11 cellular contexts compared by ENCODE assay signal in genomic region chr4:48451656-48452055, GRCh38. TPM values are rescaled to one million over a fixed set of nuclear protein-coding genes. Genes with fewer than 3 reads are reported as not detected.
A peak's percentile ranks its signal among the peaks of the same experiment; 100 is the strongest.
DNase-seq lines count a peak whose midpoint lies in the region; ATAC-seq, FAIRE-seq and TF ChIP-seq lines count a peak whose summit lies in the region.
"Not testable (repeated sequence)": the region's sequence is repeated elsewhere in the genome, so short reads cannot be mapped to it uniquely, and the experiment has no call there.
"Had no signal": no experiment of that assay in that cellular context is flagged by ENCODE, and none has a peak within 500 bp of the region (broad histone marks: within the 10 kb centered on the region; RNA-seq: fewer than 3 reads in every experiment).

No MANE protein-coding gene starts in this region.

- peak; percentile 57 for ATAC-seq in GM18861 (IDR thresholded peaks at IDR 0.05; ENCODE audit: unreplicated experiment)
- peak; percentile 60 for ATAC-seq in HG02981 (IDR thresholded peaks at IDR 0.05; ENCODE audit: unreplicated experiment)
- not testable (repeated sequence) for ATAC-seq in GM12878, HepG2

- not testable (repeated sequence) for FAIRE-seq in GM12878 (lab: Jason Lieb, UNC)
- peak; percentile 8 for FAIRE-seq in HepG2 (lab: Jason Lieb, UNC)

- in situ Hi-C loops in GM12878 (cut with MboI); HepG2 (cut with HindIII; ENCODE audit: extremely low pct_ligation_motif_present, low pct_unique_long_range_greater_than_20kb): not testable (repeated sequence)

- BruUV-seq in GM12878 (replicated peaks; lab: Mats Ljungman, UMichigan); HepG2 (replicated peaks; lab: Mats Ljungman, UMichigan): not testable (repeated sequence)

- H4K20me1 ChIP-seq in GM12878 (ENCODE audit: control insufficient read depth, insufficient read depth); HepG2 (ENCODE audit: insufficient read depth, low read length): not testable (repeated sequence)

- H3K4me2 ChIP-seq in GM12878 (ENCODE audit: control insufficient read depth, insufficient read depth); HepG2 (ENCODE audit: low read depth, low read length): not testable (repeated sequence)

- SMC1A ChIA-PET in GM12878 (lab: Charles Lee; ENCODE audit: uncharacterized antibody, unreplicated experiment), result interaction anchor here (1.0 kb wide), 1 partner anchor 12 kb away, joined by 3 read pairs; no protein-coding TSS in a partner anchor

- H3K27me3 ChIP-seq in GM12878 (replicated peaks in 1 of 2; ENCODE audit: control insufficient read depth in 2 of 2, insufficient read depth in 2 of 2, low read length in 1 of 2); HepG2 (ENCODE audit: control insufficient read depth in 1 of 2, insufficient read depth in 2 of 2, low read length in 2 of 2): not testable (repeated sequence)

- TF ChIP-seq CTCF in GM12878 (IDR thresholded peaks at IDR 0.05 in 2 of 3, conservative IDR thresholded peaks at IDR 0.05 in 1 of 3; ENCODE audit: control insufficient read depth in 2 of 3, extremely low read depth in 1 of 3, insufficient read depth in 1 of 3, low read depth in 3 of 3, low read length in 3 of 3); HepG2 (CRISPR knock-in tag; IDR thresholded peaks at IDR 0.05): not testable (repeated sequence)

- not testable (repeated sequence) for H3K9ac ChIP-seq in GM12878 (ENCODE audit: control insufficient read depth, insufficient read depth, low read length); HepG2 (ENCODE audit: insufficient read depth, low read depth, low read length)

- H3K36me3 ChIP-seq in GM12878 (ENCODE audit: control insufficient read depth in 2 of 2, insufficient read depth in 2 of 2, low read length in 1 of 2); HepG2 (replicated peaks in 1 of 2; ENCODE audit: control insufficient read depth in 1 of 2, insufficient read depth in 2 of 2, low read length in 2 of 2): not testable (repeated sequence)

- 15% methylated on average over 3 of the region's 3 CpGs for WGBS in GM12878 (ENCODE audit: insufficient coverage, insufficient replicate concordance, low lambda C conversion rate, missing lambda C conversion rate)
- WGBS in HepG2 (ENCODE audit: low lambda C conversion rate), result 16% methylated on average over 3 of the region's 3 CpGs

- not testable (repeated sequence) for H3K27ac ChIP-seq in GM12878 (ENCODE audit: control insufficient read depth, insufficient read depth); HepG2 (ENCODE audit: extremely low read length, insufficient read depth, low read length)

- not testable (repeated sequence) for TF ChIP-seq POLR2A in GM12878 (IDR thresholded peaks at IDR 0.05; ENCODE audit: low read depth, low read length); HepG2 (IDR thresholded peaks at IDR 0.05; ENCODE audit: insufficient read depth in 1 of 2, low read depth in 2 of 2, low read length in 2 of 2)

- intact Hi-C loops in GM12878 (cut with micrococcal nuclease; ENCODE audit: unreplicated experiment); HepG2 (cut with micrococcal nuclease; ENCODE audit: unreplicated experiment): not testable (repeated sequence)

- TF ChIP-seq EP300 in GM12878 (IDR thresholded peaks at IDR 0.05; ENCODE audit: borderline replicate concordance in 1 of 2, control insufficient read depth in 1 of 2, low read depth in 2 of 2, low read length in 2 of 2); HepG2 (IDR thresholded peaks at IDR 0.05; ENCODE audit: low read depth in 2 of 2, low read length in 2 of 2); HepG2 (CRISPR knock-in tag; IDR thresholded peaks at IDR 0.05; ENCODE audit: borderline replicate concordance): not testable (repeated sequence)

- POLR2A ChIA-PET in GM12878 (lab: Charles Lee); HepG2 (lab: Yijun Ruan, JAX): not testable (repeated sequence)

- TF ChIP-seq RAD21 in GM12878 (IDR thresholded peaks at IDR 0.05; ENCODE audit: insufficient read depth, low read depth, low read length); HepG2 (CRISPR knock-in tag; IDR thresholded peaks at IDR 0.05): not testable (repeated sequence)

- DNase-seq in GM12878 (ENCODE audit: low read depth, low spot score); HepG2 (ENCODE audit: low spot score): not testable (repeated sequence)

- not testable (repeated sequence) for H2AFZ ChIP-seq in GM12878 (ENCODE audit: control insufficient read depth, low read depth, low read length); HepG2 (ENCODE audit: low read length)

- RAD21 ChIA-PET in GM12878 (lab: Charles Lee; ENCODE audit: unreplicated experiment), result not testable (repeated sequence)

- H3K79me2 ChIP-seq in GM12878 (ENCODE audit: control insufficient read depth, insufficient read depth, low read length); HepG2 (ENCODE audit: insufficient read depth, low read length): not testable (repeated sequence)

- H3K4me1 ChIP-seq in GM12878 (ENCODE audit: control insufficient read depth, insufficient read depth, low read length); HepG2 (ENCODE audit: insufficient read depth, low read length): not testable (repeated sequence)

- H3K4me3 ChIP-seq in GM12878; HepG2 (replicated peaks in 1 of 3; ENCODE audit: insufficient read depth in 1 of 3, low read depth in 2 of 3, low read length in 3 of 3): not testable (repeated sequence)

- not testable (repeated sequence) for H3K9me3 ChIP-seq in GM12878 (replicated peaks; ENCODE audit: control insufficient read depth, insufficient read depth, low read length); HepG2 (ENCODE audit: low read length)

- CTCF ChIA-PET in GM12878 (lab: Yijun Ruan, JAX); HepG2 (lab: Yijun Ruan, JAX; ENCODE audit: low intra/inter-chr PET ratio, low total read pairs): not testable (repeated sequence)

RNA-seq across cellular contexts. Expression of gene SLC10A4, which starts 31.5 kb away (rescaled TPM):
- total RNA-seq in GM12878 (2013; cell fraction: nucleolus; rRNA removed), result 0.37 and 0.42 TPM in 2 replicates
- not detected in 2 replicates for total RNA-seq in GM12878 (2014; rRNA removed)
- total RNA-seq in GM12878 (2014; rRNA removed; fragmentation: Illumina TruSeq; extraction: Trizol), result not detected in 2 replicates
- total RNA-seq in GM12878 (2021), result not detected in 2 replicates
- not detected for polyA plus RNA-seq in GM12878 (2011; ENCODE audit: low read depth)
- polyA plus RNA-seq in GM12878 (2011; rRNA removed), result 0.12 TPM in 2 replicates
- polyA plus RNA-seq in GM12878 (2011; cell fraction: cytosol; rRNA removed), result not detected in 2 replicates
- 0.19 and 0.45 TPM in 2 replicates for polyA plus RNA-seq in GM12878 (2011; cell fraction: nucleus; rRNA removed)
- not detected in 2 replicates for polyA plus RNA-seq in GM12878 (2012)
- polyA plus RNA-seq in GM12878 (2014; fragmentation: Illumina TruSeq; extraction: Trizol), result not detected in 2 replicates
- polyA plus RNA-seq in GM12878 (2014; fragmentation: Nextera tagmentation; extraction: Ambion mirVana), result not detected
- polyA plus RNA-seq in GM12878 (2014; rRNA removed), result not detected in 2 replicates
- not detected for polyA plus RNA-seq in GM12878 (2016; fragmentation: Nextera tagmentation; extraction: Ambion mirVana)
- polyA minus RNA-seq in GM12878 (2011; rRNA and poly(A)+ RNA removed), result 0.26 TPM in 1 of 2 replicates, not detected in the other
- not detected in 2 replicates for polyA minus RNA-seq in GM12878 (2011; cell fraction: cytosol; rRNA and poly(A)+ RNA removed)
- polyA minus RNA-seq in GM12878 (2011; cell fraction: nucleus; rRNA and poly(A)+ RNA removed), result 0.29 TPM in 1 of 2 replicates, not detected in the other
- 0.07 TPM in 1 of 2 replicates, not detected in the other for total RNA-seq in HepG2 (2016; rRNA removed; fragmentation: Illumina TruSeq; extraction: Trizol)
- not detected in 2 replicates for total RNA-seq in HepG2 (2016; cell fraction: cytosol; rRNA removed; fragmentation: Illumina TruSeq; extraction: Trizol; ENCODE audit: low read depth)
- total RNA-seq in HepG2 (2016; cell fraction: insoluble cytoplasmic fraction; rRNA removed; fragmentation: Illumina TruSeq; extraction: Trizol), result not detected in 2 replicates
- not detected in 2 replicates for total RNA-seq in HepG2 (2016; cell fraction: membrane; rRNA removed; fragmentation: Illumina TruSeq; extraction: Trizol)
- 0.22 TPM in 1 of 2 replicates, not detected in the other for total RNA-seq in HepG2 (2016; cell fraction: nucleus; rRNA removed; fragmentation: Illumina TruSeq; extraction: Trizol)
- 0.04 TPM in 1 of 2 replicates, not detected in the other for polyA plus RNA-seq in HepG2 (2011; rRNA removed)
- polyA plus RNA-seq in HepG2 (2011; cell fraction: cytosol; rRNA removed), result 0.04 TPM in 1 of 2 replicates, not detected in the other
- polyA plus RNA-seq in HepG2 (2011; cell fraction: nucleus; rRNA removed), result 0.21 and 0.37 TPM in 2 replicates
- not detected in 2 replicates for polyA plus RNA-seq in HepG2 (2012)
- polyA plus RNA-seq in HepG2 (2016; cell fraction: cytosol; fragmentation: Illumina TruSeq; extraction: Trizol; ENCODE audit: low read depth), result not detected in 2 replicates
- not detected in 2 replicates for polyA plus RNA-seq in HepG2 (2016; cell fraction: insoluble cytoplasmic fraction; fragmentation: Illumina TruSeq; extraction: Trizol; ENCODE audit: low read depth)
- polyA plus RNA-seq in HepG2 (2016; cell fraction: membrane; fragmentation: Illumina TruSeq; extraction: Trizol; ENCODE audit: low read depth), result not detected in 2 replicates
- polyA plus RNA-seq in HepG2 (2016; cell fraction: nucleus; fragmentation: Illumina TruSeq; extraction: Trizol; ENCODE audit: insufficient read depth, low read depth), result 0.34 TPM in 1 of 2 replicates, not detected in the other
- polyA minus RNA-seq in HepG2 (2011; rRNA and poly(A)+ RNA removed; ENCODE audit: low replicate concordance), result not detected in 2 replicates
- polyA minus RNA-seq in HepG2 (2011; cell fraction: cytosol; rRNA and poly(A)+ RNA removed), result not detected in 2 replicates
- polyA minus RNA-seq in HepG2 (2011; cell fraction: nucleus; rRNA and poly(A)+ RNA removed), result 0.26 TPM in 1 of 2 replicates, not detected in the other
- total RNA-seq: CD4-positive, CD25-positive, alpha-beta regulatory T cell; CD8-positive, alpha-beta memory T cell; G401 had no signal
- polyA plus RNA-seq: AG04450; CD14-positive monocyte; CD4-positive, alpha-beta memory T cell; CD4-positive, CD25-positive, alpha-beta regulatory T cell; CD8-positive, alpha-beta memory T cell had no signal

RNA-seq across cellular contexts. Expression of gene ZAR1, which starts 38.4 kb away (rescaled TPM):
- total RNA-seq in GM12878 (2013; cell fraction: nucleolus; rRNA removed), result not detected in 2 replicates
- total RNA-seq in GM12878 (2014; rRNA removed), result not detected in 2 replicates
- total RNA-seq in GM12878 (2014; rRNA removed; fragmentation: Illumina TruSeq; extraction: Trizol), result not detected in 2 replicates
- not detected in 2 replicates for total RNA-seq in GM12878 (2021)
- not detected for polyA plus RNA-seq in GM12878 (2011; ENCODE audit: low read depth)
- not detected in 2 replicates for polyA plus RNA-seq in GM12878 (2011; rRNA removed)
- polyA plus RNA-seq in GM12878 (2011; cell fraction: cytosol; rRNA removed), result not detected in 2 replicates
- polyA plus RNA-seq in GM12878 (2011; cell fraction: nucleus; rRNA removed), result not detected in 2 replicates
- polyA plus RNA-seq in GM12878 (2012), result not detected in 2 replicates
- not detected in 2 replicates for polyA plus RNA-seq in GM12878 (2014; fragmentation: Illumina TruSeq; extraction: Trizol)
- polyA plus RNA-seq in GM12878 (2014; fragmentation: Nextera tagmentation; extraction: Ambion mirVana), result not detected
- polyA plus RNA-seq in GM12878 (2014; rRNA removed), result not detected in 2 replicates
- not detected for polyA plus RNA-seq in GM12878 (2016; fragmentation: Nextera tagmentation; extraction: Ambion mirVana)
- not detected in 2 replicates for polyA minus RNA-seq in GM12878 (2011; rRNA and poly(A)+ RNA removed)
- not detected in 2 replicates for polyA minus RNA-seq in GM12878 (2011; cell fraction: cytosol; rRNA and poly(A)+ RNA removed)
- not detected in 2 replicates for polyA minus RNA-seq in GM12878 (2011; cell fraction: nucleus; rRNA and poly(A)+ RNA removed)
- total RNA-seq in HepG2 (2016; rRNA removed; fragmentation: Illumina TruSeq; extraction: Trizol), result not detected in 2 replicates
- not detected in 2 replicates for total RNA-seq in HepG2 (2016; cell fraction: cytosol; rRNA removed; fragmentation: Illumina TruSeq; extraction: Trizol; ENCODE audit: low read depth)
- not detected in 2 replicates for total RNA-seq in HepG2 (2016; cell fraction: insoluble cytoplasmic fraction; rRNA removed; fragmentation: Illumina TruSeq; extraction: Trizol)
- not detected in 2 replicates for total RNA-seq in HepG2 (2016; cell fraction: membrane; rRNA removed; fragmentation: Illumina TruSeq; extraction: Trizol)
- not detected in 2 replicates for total RNA-seq in HepG2 (2016; cell fraction: nucleus; rRNA removed; fragmentation: Illumina TruSeq; extraction: Trizol)
- polyA plus RNA-seq in HepG2 (2011; rRNA removed), result not detected in 2 replicates
- polyA plus RNA-seq in HepG2 (2011; cell fraction: cytosol; rRNA removed), result not detected in 2 replicates
- polyA plus RNA-seq in HepG2 (2011; cell fraction: nucleus; rRNA removed), result not detected in 2 replicates
- not detected in 2 replicates for polyA plus RNA-seq in HepG2 (2012)
- polyA plus RNA-seq in HepG2 (2016; cell fraction: cytosol; fragmentation: Illumina TruSeq; extraction: Trizol; ENCODE audit: low read depth), result not detected in 2 replicates
- not detected in 2 replicates for polyA plus RNA-seq in HepG2 (2016; cell fraction: insoluble cytoplasmic fraction; fragmentation: Illumina TruSeq; extraction: Trizol; ENCODE audit: low read depth)
- not detected in 2 replicates for polyA plus RNA-seq in HepG2 (2016; cell fraction: membrane; fragmentation: Illumina TruSeq; extraction: Trizol; ENCODE audit: low read depth)
- polyA plus RNA-seq in HepG2 (2016; cell fraction: nucleus; fragmentation: Illumina TruSeq; extraction: Trizol; ENCODE audit: insufficient read depth, low read depth), result not detected in 2 replicates
- polyA minus RNA-seq in HepG2 (2011; rRNA and poly(A)+ RNA removed; ENCODE audit: low replicate concordance), result not detected in 2 replicates
- not detected in 2 replicates for polyA minus RNA-seq in HepG2 (2011; cell fraction: cytosol; rRNA and poly(A)+ RNA removed)
- polyA minus RNA-seq in HepG2 (2011; cell fraction: nucleus; rRNA and poly(A)+ RNA removed), result not detected in 2 replicates
- total RNA-seq: A673; CD4-positive, alpha-beta memory T cell; CD4-positive, CD25-positive, alpha-beta regulatory T cell; CD8-positive, alpha-beta memory T cell; G401 had no signal
- polyA plus RNA-seq: AG04450; CD14-positive monocyte; CD4-positive, alpha-beta memory T cell; CD4-positive, CD25-positive, alpha-beta regulatory T cell; CD8-positive, alpha-beta memory T cell had no signal
